Comparison of ENCODE assay signal across 25 cellular contexts in the genomic region with DNA sequence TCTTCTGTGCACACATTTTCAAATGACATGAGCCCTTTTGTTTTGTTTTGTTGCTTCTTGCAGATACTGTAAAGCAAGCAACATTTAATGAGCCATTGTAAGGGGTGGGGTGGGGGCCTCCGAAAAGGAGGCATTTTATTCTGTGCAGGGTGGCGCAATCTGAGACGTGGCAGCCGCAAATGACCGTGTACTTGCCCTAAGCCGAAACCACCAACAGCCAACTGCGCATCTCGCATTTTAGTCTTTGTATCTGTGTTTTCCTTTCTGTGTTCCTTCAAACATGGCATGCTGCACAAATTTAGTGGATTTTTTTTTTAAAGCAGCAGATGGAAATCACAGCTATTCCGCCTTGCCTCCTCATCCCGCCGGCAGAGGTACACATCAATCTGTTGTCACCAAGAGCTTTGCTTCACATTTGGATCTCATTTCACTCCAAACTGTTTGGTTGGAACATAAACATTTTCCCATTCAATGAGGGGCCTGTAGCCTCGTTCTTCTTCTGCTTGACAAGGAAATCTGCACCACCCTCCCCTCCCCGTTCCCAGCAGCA. TPM values are rescaled to one million over a fixed set of nuclear protein-coding genes. Genes with fewer than 3 reads are reported as not detected.
A peak's percentile ranks its signal among the peaks of the same experiment; 100 is the strongest.
DNase-seq lines count a peak whose midpoint lies in the region; ATAC-seq, FAIRE-seq and TF ChIP-seq lines count a peak whose summit lies in the region.
"Had no signal": no experiment of that assay in that cellular context is flagged by ENCODE, and none has a peak within 500 bp of the region (broad histone marks: within the 10 kb centered on the region; RNA-seq: fewer than 3 reads in every experiment).

No MANE protein-coding gene starts in this region.

- no peaks in the 10 kb centered on the region for H3K27me3 ChIP-seq in bronchial epithelial cell (ENCODE audit: control insufficient read depth, insufficient read depth, low read length)
- H3K27me3 ChIP-seq: Peyer's patch had no signal

- H3K9me3 Mint-ChIP-seq in activated CD8-positive, alpha-beta memory T cell treated with anti-CD3 and anti-CD28 coated beads, Interleukin-2, amount 10 ng/mL, durations not matched to agents 7 days and 5 days (ENCODE audit: low read depth) = no peaks in the 10 kb centered on the region

- no peaks in the 10 kb centered on the region for H3K4me1 Mint-ChIP-seq in activated CD8-positive, alpha-beta memory T cell treated with anti-CD3 and anti-CD28 coated beads, Interleukin-2, amount 10 ng/mL, durations not matched to agents 7 days and 5 days

- no peak overlapping the region for H3K27ac Mint-ChIP-seq in activated CD8-positive, alpha-beta memory T cell treated with anti-CD3 and anti-CD28 coated beads, Interleukin-2, amount 10 ng/mL, durations not matched to agents 7 days and 5 days

- CTCF ChIA-PET in activated CD8-positive, alpha-beta memory T cell treated with anti-CD3 and anti-CD28 coated beads, Interleukin-2, amount 10 ng/mL, durations not matched to agents 7 days and 5 days (lab: Charles Lee) = no interaction called here

- no peaks in the 10 kb centered on the region for H3K27me3 Mint-ChIP-seq in activated CD8-positive, alpha-beta memory T cell treated with anti-CD3 and anti-CD28 coated beads, Interleukin-2, amount 10 ng/mL, durations not matched to agents 7 days and 5 days

- no peak overlapping the region for H3K4me3 ChIP-seq in bronchial epithelial cell (ENCODE audit: low read depth, low read length)
- H3K4me3 ChIP-seq: GM23248, Peyer's patch had no signal

- peaks cover 15% of the 10 kb centered on the region for H3K36me3 ChIP-seq in bronchial epithelial cell (ENCODE audit: control insufficient read depth, insufficient read depth, low read length)

- H3K36me3 Mint-ChIP-seq in activated CD8-positive, alpha-beta memory T cell treated with anti-CD3 and anti-CD28 coated beads, Interleukin-2, amount 10 ng/mL, durations not matched to agents 7 days and 5 days = peaks cover 65% of the 10 kb centered on the region

- peak; percentile 18 for DNase-seq in activated CD8-positive, alpha-beta memory T cell treated with anti-CD3 and anti-CD28 coated beads, Interleukin-2, amount 10 ng/mL, durations not matched to agents 7 days and 5 days
- DNase-seq in activated CD8-positive, alpha-beta memory T cell treated with anti-CD3 and anti-CD28 coated beads for 24 hours = no peak
- DNase-seq in NOMO-1 treated with dmso at 0.1 percent for 144 hours (lab: John Stamatoyannopoulos, UW; ENCODE audit: unreplicated experiment) (peak; percentile 81), bronchial epithelial cell (ENCODE audit: low read depth) (no peak), GM19238 (ENCODE audit: insufficient read length, low spot score) (no peak)
- no peak for DNase-seq in activated CD4-positive, CD25-positive, alpha-beta regulatory T cell (lab: John Stamatoyannopoulos, UW)
- DNase-seq in stimulated activated CD4-positive, alpha-beta T cell treated with anti-CD3 and anti-CD28 coated beads, Interleukin-4, amount 100 ng/mL, for 4 hours = no peak
- DNase-seq: 8988T, ACHN, DMS153, DND-41, GM23248, H7, MM.1S, NCI-H1048, NCI-H1417, NCI-H187, NCI-H2081 treated with DMSO at 0.1 percent for 48 hours, NCI-H446, NCI-H524 treated with DMSO at 0.1 percent for 48 hours, NCI-H774, OCI-M1, Peyer's patch, SHP77 treated with DMSO at 0.1 percent for 48 hours had no signal

- peak; percentile 7 for FAIRE-seq in bronchial epithelial cell (lab: Jason Lieb, UNC)

- no peak for ATAC-seq in activated CD8-positive, alpha-beta memory T cell treated with anti-CD3 and anti-CD28 coated beads, Interleukin-2, amount 10 ng/mL, durations not matched to agents 7 days and 5 days
- no peak for ATAC-seq in HG02678 (IDR thresholded peaks at IDR 0.05; ENCODE audit: unreplicated experiment)

- no peak overlapping the region for H3K4me3 Mint-ChIP-seq in activated CD8-positive, alpha-beta memory T cell treated with anti-CD3 and anti-CD28 coated beads, Interleukin-2, amount 10 ng/mL, durations not matched to agents 7 days and 5 days

- no peak for TF ChIP-seq CTCF in bronchial epithelial cell (IDR thresholded peaks at IDR 0.05; ENCODE audit: insufficient read depth, low read length, severe bottlenecking)

RNA-seq across cellular contexts. Expression of a gene that starts 52.6 kb away (rescaled TPM):
- 10 to 100 TPM; 57.1 to 76.4 TPM for total RNA-seq in activated CD8-positive, alpha-beta memory T cell treated with anti-CD3 and anti-CD28 coated beads, Interleukin-2, amount 10 ng/mL, durations not matched to agents 7 days and 5 days
- total RNA-seq in bronchial epithelial cell = 7.0 and 12.1 TPM in 2 replicates

Comparison
In these comparisons a context has a peak if more than half of its experiments do, and no peak if none do; other contexts are left out.
1. DNase-seq: peak in activated CD8-positive, alpha-beta memory T cell treated with anti-CD3 and anti-CD28 coated beads, Interleukin-2, amount 10 ng/mL, durations not matched to agents 7 days and 5 days (single experiment) and NOMO-1 treated with dmso at 0.1 percent for 144 hours (single experiment); none in activated CD8-positive, alpha-beta memory T cell treated with anti-CD3 and anti-CD28 coated beads for 24 hours (single experiment), bronchial epithelial cell (single experiment), activated CD4-positive, CD25-positive, alpha-beta regulatory T cell (0 of 4), stimulated activated CD4-positive, alpha-beta T cell treated with anti-CD3 and anti-CD28 coated beads, Interleukin-4, amount 100 ng/mL, for 4 hours (0 of 2) and GM19238 (single experiment).